Comparison of ENCODE assay signal across 18 cellular contexts in genomic region chr13:28590450-28590849, GRCh38.
A peak's percentile ranks its signal among the peaks of the same experiment; 100 is the strongest.
DNase-seq lines count a peak whose midpoint lies in the region; ATAC-seq and TF ChIP-seq lines count a peak whose summit lies in the region.
"Had no signal": no experiment of that assay in that cellular context is flagged by ENCODE, and none has a peak within 500 bp of the region (broad histone marks: within the 10 kb centered on the region; RNA-seq: fewer than 3 reads in every experiment).

No MANE protein-coding gene starts in this region.

- DNase-seq in HL-60 (ENCODE audit: low read depth in 1 of 2, low spot score in 1 of 2) (peak; percentile 42 to 65), NB4 (ENCODE audit: low read depth) (peak; percentile 85), amniotic epithelial cell (ENCODE audit: low read depth) (peak; percentile 35), upper lobe of right lung (no peak)
- no peak for DNase-seq in activated CD4-positive, CD25-positive, alpha-beta regulatory T cell (lab: John Stamatoyannopoulos, UW)
- no peak for DNase-seq in stimulated activated CD4-positive, alpha-beta T cell treated with anti-CD3 and anti-CD28 coated beads, Interleukin-4, amount 100 ng/mL, for 1 hour
- DNase-seq: BE2C; CD8-positive, alpha-beta T cell; COR-L47; DMS153; DMS79 treated with DMSO at 0.1 percent for 48 hours; EL; HCEC 1CT; HFFc6; IMR-90 had no signal

- intact Hi-C loops in upper lobe of right lung (cut with DNase I) = no loop called here

- H3K36me3 ChIP-seq in upper lobe of right lung = no peaks in the 10 kb centered on the region
- H3K36me3 ChIP-seq: BE2C had no signal

- H3K4me3 ChIP-seq in HL-60 (replicated peaks; ENCODE audit: insufficient read depth, low read length) (no peak overlapping the region), NB4 (ENCODE audit: low read depth, low read length) (no peak overlapping the region), upper lobe of right lung (no peak overlapping the region)
- H3K4me3 ChIP-seq: A549 had no signal

- TF ChIP-seq CTCF in HL-60 (IDR thresholded peaks at IDR 0.05; ENCODE audit: insufficient read depth, low read length) (no peak), NB4 (IDR thresholded peaks at IDR 0.05; ENCODE audit: low read depth, low read length) (no peak), upper lobe of right lung (IDR thresholded peaks at IDR 0.05) (no peak)

- H3K9me3 ChIP-seq in upper lobe of right lung = no peaks in the 10 kb centered on the region
- H3K9me3 ChIP-seq: A549, BE2C had no signal

- no peak overlapping the region for H3K27ac ChIP-seq in HL-60 (replicated peaks)
- no peak overlapping the region for H3K27ac ChIP-seq in upper lobe of right lung
- H3K27ac ChIP-seq: A549, C4-2B had no signal

- H3K27me3 ChIP-seq in HL-60 (ENCODE audit: insufficient read depth, poor library complexity, severe bottlenecking) = no peaks in the 10 kb centered on the region
- no peaks in the 10 kb centered on the region for H3K27me3 ChIP-seq in upper lobe of right lung
- H3K27me3 ChIP-seq: BE2C had no signal

- ATAC-seq in upper lobe of right lung (peak; percentile 10), SK-N-SH treated with all-trans-retinoic acid at 6 μM for 48 hours (no peak)
- ATAC-seq: A549; CD8-positive, alpha-beta T cell had no signal

- TF ChIP-seq POLR2A in NB4 (IDR thresholded peaks at IDR 0.05; ENCODE audit: extremely low read depth, insufficient read length) = no peak

- no peaks in the 10 kb centered on the region for H3K4me1 ChIP-seq in upper lobe of right lung
- H3K4me1 ChIP-seq: A549, BE2C had no signal

TF ChIP-seq in SK-N-SH treated with all-trans-retinoic acid at 6 μM for 48 hours, 23 proteins besides CTCF, POLR2A, EP300 and RAD21:
- TF ChIP-seq ESRRG (CRISPR knock-in tag; IDR thresholded peaks at IDR 0.05) (no peak), GLIS3 (CRISPR knock-in tag; IDR thresholded peaks at IDR 0.05) (no peak), ZC3H10 (CRISPR knock-in tag; IDR thresholded peaks at IDR 0.05) (no peak), RARB (CRISPR knock-in tag; IDR thresholded peaks at IDR 0.05) (no peak), PATZ1 (CRISPR knock-in tag; IDR thresholded peaks at IDR 0.05; ENCODE audit: borderline replicate concordance) (no peak), TOX (CRISPR knock-in tag; IDR thresholded peaks at IDR 0.05; ENCODE audit: borderline replicate concordance) (no peak), TSHZ2 (CRISPR knock-in tag; IDR thresholded peaks at IDR 0.05) (no peak), ZFP3 (CRISPR knock-in tag; IDR thresholded peaks at IDR 0.05) (no peak), CSDC2 (CRISPR knock-in tag; IDR thresholded peaks at IDR 0.05) (no peak), ARNTL (CRISPR knock-in tag; IDR thresholded peaks at IDR 0.05; ENCODE audit: borderline replicate concordance, low read depth) (no peak)

Comparison
In these comparisons a context has a peak if more than half of its experiments do, and no peak if none do; other contexts are left out.
1. DNase-seq: peak in HL-60 (2 of 2), NB4 (single experiment) and amniotic epithelial cell (single experiment); none in upper lobe of right lung (single experiment), activated CD4-positive, CD25-positive, alpha-beta regulatory T cell (0 of 4) and stimulated activated CD4-positive, alpha-beta T cell treated with anti-CD3 and anti-CD28 coated beads, Interleukin-4, amount 100 ng/mL, for 1 hour (single experiment).